Comparison of ENCODE assay signal across 34 cellular contexts in genomic region chr4:14608630-14609029, GRCh38.
"Had no signal": no experiment of that assay in that cellular context is flagged by ENCODE, and none has a peak within 500 bp of the region (broad histone marks: within the 10 kb centered on the region; RNA-seq: fewer than 3 reads in every experiment).

No MANE protein-coding gene starts in this region.

- H3K27ac ChIP-seq: adrenal gland, body of pancreas, brain microvascular endothelial cell, breast epithelium, VCaP had no signal

- H3K4me3 ChIP-seq: adrenal gland, body of pancreas, breast epithelium had no signal

- H3K36me3 ChIP-seq: adrenal gland, brain microvascular endothelial cell, breast epithelium had no signal

- H3K27me3 ChIP-seq: adrenal gland, body of pancreas, brain microvascular endothelial cell, breast epithelium had no signal

- DNase-seq: activated B cell treated with CpG ODN at 0.5 μM for 24 hours; activated CD4-positive, alpha-beta memory T cell treated with anti-CD3 and anti-CD28 coated beads for 36 hours; activated CD4-positive, alpha-beta T cell treated with anti-CD3 and anti-CD28 coated beads for 4 hours; activated CD4-positive, alpha-beta T cell treated with anti-CD3 and anti-CD28 coated beads, Interleukin-2, amount 10 ng/mL, durations not matched to agents 24 days and 14 days; activated CD4-positive, alpha-beta T cell treated with anti-CD3 and anti-CD28 coated beads, Interleukin-2, amount 50 U/mL, for 1 hour; activated CD4-positive, alpha-beta T cell treated with anti-CD3 and anti-CD28 coated beads, Interleukin-2, amount 50 U/mL, for 4 hours; activated CD4-positive, CD25-positive, alpha-beta regulatory T cell treated with anti-CD3 and anti-CD28 coated beads, Interleukin-2, amount 50 U/mL, for 72 hours; activated CD8-positive, alpha-beta memory T cell treated with anti-CD3 and anti-CD28 coated beads, Interleukin-2, amount 50 U/mL, for 4 hours; activated CD8-positive, alpha-beta T cell treated with anti-CD3 and anti-CD28 coated beads for 36 hours; activated effector memory CD4-positive, alpha-beta T cell treated with anti-CD3 and anti-CD28 coated beads, Interleukin-2, amount 50 U/mL, for 16 hours; activated gamma-delta T cell treated with Interleukin-2 at 50 U/mL for 16 hours; activated naive CD4-positive, alpha-beta T cell; activated naive CD4-positive, alpha-beta T cell treated with anti-CD3 and anti-CD28 coated beads for 36 hours; activated naive CD4-positive, alpha-beta T cell treated with anti-CD3 and anti-CD28 coated beads, Interleukin-2, amount 50 U/mL, for 16 hours; activated naive CD8-positive, alpha-beta T cell treated with anti-CD3 and anti-CD28 coated beads for 36 hours; activated T-cell treated with anti-CD3 and anti-CD28 coated beads for 4 hours; activated T-cell treated with anti-CD3 and anti-CD28 coated beads, Interleukin-2, amount 50 U/mL, for 1 hour; activated T-cell treated with anti-CD3 and anti-CD28 coated beads, Interleukin-2, amount 50 U/mL, for 4 hours; activated T-cell treated with anti-CD3 and anti-CD28 coated beads, Interleukin-2, amount 50 U/mL, for 72 hours; adrenal gland; amniotic stem cell; aorta; body of pancreas; brain microvascular endothelial cell; central memory CD4-positive, alpha-beta T cell; T-helper 1 cell; T-helper 2 cell; T-helper 9 cell had no signal

- H3K4me1 ChIP-seq: adrenal gland, body of pancreas, breast epithelium had no signal

- FAIRE-seq: astrocyte, TTC549 had no signal

- ATAC-seq: activated CD8-positive, alpha-beta T cell treated with anti-CD3 and anti-CD28 coated beads for 36 hours; activated naive CD4-positive, alpha-beta T cell treated with anti-CD3 and anti-CD28 coated beads, Interleukin-2, amount 50 U/mL, for 72 hours; activated T-cell treated with anti-CD3 and anti-CD28 coated beads, Interleukin-2, amount 50 U/mL, for 4 hours; activated T-cell treated with anti-CD3 and anti-CD28 coated beads, Interleukin-2, amount 50 U/mL, for 72 hours; activated T-helper 17 cell treated with anti-CD3 and anti-CD28 coated beads, Interleukin-2, amount 50 U/mL, for 72 hours; body of pancreas had no signal

- H3K9me3 ChIP-seq: adrenal gland, body of pancreas, breast epithelium had no signal
